In the genomic region with DNA sequence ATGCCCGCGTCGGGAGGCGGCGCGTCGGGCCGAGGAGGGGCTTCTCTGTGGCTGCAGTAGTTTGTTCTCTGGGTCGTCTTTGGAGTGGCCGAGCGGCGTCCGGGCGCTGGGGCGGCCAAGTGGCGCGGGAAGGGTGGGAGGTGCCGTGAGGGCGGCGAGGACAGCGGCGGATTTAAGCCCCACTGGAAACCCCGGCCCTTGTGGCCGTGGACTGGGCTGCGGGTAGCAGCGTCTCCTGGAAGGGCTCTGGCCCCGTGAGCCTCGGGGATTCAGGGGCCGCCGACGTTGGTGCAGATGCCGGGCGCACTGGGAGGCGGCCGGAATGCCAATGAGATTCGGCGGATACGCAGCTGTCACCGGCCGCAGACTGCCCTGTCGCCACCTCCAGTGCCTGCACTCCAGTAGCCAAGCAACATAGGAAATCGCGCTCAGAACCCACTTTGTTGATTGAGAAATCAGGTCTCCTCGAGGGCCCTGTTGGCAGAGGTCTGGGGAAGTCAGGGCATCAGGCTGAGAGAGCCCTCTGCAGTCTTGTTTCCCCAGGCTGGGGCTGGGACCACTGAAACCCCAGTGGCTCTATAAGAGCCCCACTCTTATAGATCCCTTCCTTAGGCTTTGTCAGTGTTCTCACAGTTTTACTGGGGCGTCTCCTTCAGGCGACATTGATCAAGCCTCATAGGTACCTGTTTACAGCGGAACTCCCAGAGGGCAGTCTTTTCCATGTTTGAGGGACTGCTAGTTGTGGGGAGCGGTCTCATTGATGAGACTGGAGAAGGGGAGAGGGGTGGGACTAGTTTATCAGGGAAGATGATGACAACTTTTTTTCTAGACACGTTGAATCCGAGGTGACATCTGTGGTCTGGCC, we compare ENCODE assay signal across 1 cellular context.
A peak's percentile ranks its signal among the peaks of the same experiment; 100 is the strongest.
TF ChIP-seq lines count a peak whose summit lies in the region.

No MANE protein-coding gene starts in this region.

TF ChIP-seq in HepG2, 621 proteins besides CTCF, POLR2A, EP300 and RAD21 (continued from another document):
- TF ChIP-seq ZNF383 (CRISPR knock-in tag; IDR thresholded peaks at IDR 0.05; ENCODE audit: borderline replicate concordance) (no peak), MXI1 (IDR thresholded peaks at IDR 0.05; ENCODE audit: borderline replicate concordance, low read depth, low read length) (0 out of 3 replicates have a peak, but pooled peaks have one; percentile 24), KDM4B (CRISPR knock-in tag; IDR thresholded peaks at IDR 0.05) (peak; percentile 61; the same call in 1 of the 2 replicates), ZNF703 (CRISPR knock-in tag; IDR thresholded peaks at IDR 0.05; ENCODE audit: borderline replicate concordance) (0 out of 2 replicates have a peak, but pooled peaks have one; percentile 72), ZNF30 (CRISPR knock-in tag; IDR thresholded peaks at IDR 0.05) (0 out of 2 replicates have a peak, but pooled peaks have one; percentile 72), ZNF788 (CRISPR knock-in tag; IDR thresholded peaks at IDR 0.05; ENCODE audit: borderline replicate concordance) (no peak; the same call in 1 of the 2 replicates), ZNF709 (CRISPR knock-in tag; IDR thresholded peaks at IDR 0.05) (0 out of 2 replicates have a peak, but pooled peaks have one; percentile 39), PRMT3 (CRISPR knock-in tag; IDR thresholded peaks at IDR 0.05; ENCODE audit: borderline replicate concordance, low read depth) (peak; percentile 80; the same call in 1 of the 2 replicates), ZNF670 (CRISPR knock-in tag; IDR thresholded peaks at IDR 0.05; ENCODE audit: borderline replicate concordance) (peak; percentile 46; the same call in 1 of the 2 replicates), NBN (conservative IDR thresholded peaks at IDR 0.05) (no peak)
- TF ChIP-seq, protein P1, sequence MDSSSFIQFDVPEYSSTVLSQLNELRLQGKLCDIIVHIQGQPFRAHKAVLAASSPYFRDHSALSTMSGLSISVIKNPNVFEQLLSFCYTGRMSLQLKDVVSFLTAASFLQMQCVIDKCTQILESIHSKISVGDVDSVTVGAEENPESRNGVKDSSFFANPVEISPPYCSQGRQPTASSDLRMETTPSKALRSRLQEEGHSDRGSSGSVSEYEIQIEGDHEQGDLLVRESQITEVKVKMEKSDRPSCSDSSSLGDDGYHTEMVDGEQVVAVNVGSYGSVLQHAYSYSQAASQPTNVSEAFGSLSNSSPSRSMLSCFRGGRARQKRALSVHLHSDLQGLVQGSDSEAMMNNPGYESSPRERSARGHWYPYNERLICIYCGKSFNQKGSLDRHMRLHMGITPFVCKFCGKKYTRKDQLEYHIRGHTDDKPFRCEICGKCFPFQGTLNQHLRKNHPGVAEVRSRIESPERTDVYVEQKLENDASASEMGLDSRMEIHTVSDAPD (CRISPR knock-in tag; IDR thresholded peaks at IDR 0.05), result peak; percentile 69; the same call in 1 of the 2 replicates
- TF ChIP-seq, protein P2, sequence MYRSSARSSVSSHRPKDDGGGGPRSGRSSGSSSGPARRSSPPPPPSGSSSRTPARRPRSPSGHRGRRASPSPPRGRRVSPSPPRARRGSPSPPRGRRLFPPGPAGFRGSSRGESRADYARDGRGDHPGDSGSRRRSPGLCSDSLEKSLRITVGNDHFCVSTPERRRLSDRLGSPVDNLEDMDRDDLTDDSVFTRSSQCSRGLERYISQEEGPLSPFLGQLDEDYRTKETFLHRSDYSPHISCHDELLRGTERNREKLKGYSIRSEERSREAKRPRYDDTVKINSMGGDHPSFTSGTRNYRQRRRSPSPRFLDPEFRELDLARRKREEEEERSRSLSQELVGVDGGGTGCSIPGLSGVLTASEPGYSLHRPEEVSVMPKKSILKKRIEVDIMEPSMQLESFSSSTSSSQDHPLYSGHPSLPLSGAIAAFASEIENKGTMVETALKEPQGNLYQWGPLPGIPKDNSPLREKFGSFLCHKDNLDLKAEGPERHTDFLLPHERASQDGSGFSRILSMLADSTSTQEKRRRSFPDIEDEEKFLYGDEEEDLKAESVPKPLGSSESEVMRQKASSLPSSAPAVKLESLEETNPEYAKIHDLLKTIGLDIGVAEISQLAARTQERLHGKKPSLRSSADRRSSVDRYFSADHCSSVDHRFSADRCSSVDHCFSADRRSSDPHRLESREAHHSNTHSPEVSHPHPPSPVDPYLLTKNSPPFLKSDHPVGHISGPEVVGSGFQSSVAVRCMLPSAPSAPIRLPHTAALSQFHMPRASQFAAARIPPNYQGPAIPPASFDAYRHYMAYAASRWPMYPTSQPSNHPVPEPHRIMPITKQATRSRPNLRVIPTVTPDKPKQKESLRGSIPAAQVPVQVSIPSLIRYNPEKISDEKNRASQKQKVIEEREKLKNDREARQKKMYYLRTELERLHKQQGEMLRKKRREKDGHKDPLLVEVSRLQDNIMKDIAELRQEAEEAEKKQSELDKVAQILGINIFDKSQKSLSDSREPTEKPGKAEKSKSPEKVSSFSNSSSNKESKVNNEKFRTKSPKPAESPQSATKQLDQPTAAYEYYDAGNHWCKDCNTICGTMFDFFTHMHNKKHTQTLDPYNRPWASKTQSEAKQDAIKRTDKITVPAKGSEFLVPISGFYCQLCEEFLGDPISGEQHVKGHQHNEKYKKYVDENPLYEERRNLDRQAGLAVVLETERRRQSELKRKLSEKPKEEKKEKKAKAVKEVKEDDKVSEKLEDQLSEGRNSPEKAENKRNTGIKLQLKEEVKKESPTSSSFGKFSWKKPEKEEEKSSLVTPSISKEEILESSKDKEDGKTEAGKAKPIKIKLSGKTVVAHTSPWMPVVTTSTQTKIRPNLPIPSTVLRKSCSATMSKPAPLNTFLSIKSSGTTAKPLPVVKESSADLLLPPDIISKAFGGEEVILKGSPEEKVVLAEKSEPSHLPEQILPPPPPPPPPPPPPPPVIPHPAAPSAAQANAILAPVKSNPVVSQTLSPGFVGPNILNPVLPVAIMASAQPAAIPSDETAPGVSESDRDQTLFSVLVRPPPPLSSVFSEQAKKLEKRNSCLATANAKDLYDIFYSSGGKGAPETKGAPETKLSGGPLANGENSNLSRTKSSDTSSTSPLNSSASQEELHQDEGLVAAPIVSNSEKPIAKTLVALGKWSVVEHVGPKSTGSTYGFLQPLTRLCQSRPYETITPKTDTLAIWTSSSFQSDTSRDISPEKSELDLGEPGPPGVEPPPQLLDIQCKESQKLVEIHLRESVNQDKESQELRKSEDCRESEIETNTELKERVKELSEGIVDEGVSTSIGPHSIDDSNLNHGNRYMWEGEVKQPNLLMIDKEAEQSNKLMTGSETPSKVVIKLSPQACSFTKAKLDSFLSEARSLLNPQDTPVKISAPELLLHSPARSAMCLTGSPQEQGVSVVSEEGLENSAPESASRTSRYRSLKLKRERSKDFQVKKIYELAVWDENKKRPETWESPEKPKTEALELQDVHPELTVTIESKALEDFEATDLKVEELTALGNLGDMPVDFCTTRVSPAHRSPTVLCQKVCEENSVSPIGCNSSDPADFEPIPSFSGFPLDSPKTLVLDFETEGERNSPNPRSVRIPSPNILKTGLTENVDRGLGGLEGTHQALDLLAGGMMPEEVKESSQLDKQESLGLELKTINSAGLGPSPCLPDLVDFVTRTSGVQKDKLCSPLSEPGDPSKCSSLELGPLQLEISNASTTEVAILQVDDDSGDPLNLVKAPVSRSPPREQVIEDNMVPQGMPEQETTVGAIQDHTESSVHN (CRISPR knock-in tag; IDR thresholded peaks at IDR 0.05), result no peak; the same call in 1 of the 2 replicates
TF ChIP-seq in HepG2: peak in this region for 77.
